ENCODE assay signal across 25 cellular contexts in the genomic region with DNA sequence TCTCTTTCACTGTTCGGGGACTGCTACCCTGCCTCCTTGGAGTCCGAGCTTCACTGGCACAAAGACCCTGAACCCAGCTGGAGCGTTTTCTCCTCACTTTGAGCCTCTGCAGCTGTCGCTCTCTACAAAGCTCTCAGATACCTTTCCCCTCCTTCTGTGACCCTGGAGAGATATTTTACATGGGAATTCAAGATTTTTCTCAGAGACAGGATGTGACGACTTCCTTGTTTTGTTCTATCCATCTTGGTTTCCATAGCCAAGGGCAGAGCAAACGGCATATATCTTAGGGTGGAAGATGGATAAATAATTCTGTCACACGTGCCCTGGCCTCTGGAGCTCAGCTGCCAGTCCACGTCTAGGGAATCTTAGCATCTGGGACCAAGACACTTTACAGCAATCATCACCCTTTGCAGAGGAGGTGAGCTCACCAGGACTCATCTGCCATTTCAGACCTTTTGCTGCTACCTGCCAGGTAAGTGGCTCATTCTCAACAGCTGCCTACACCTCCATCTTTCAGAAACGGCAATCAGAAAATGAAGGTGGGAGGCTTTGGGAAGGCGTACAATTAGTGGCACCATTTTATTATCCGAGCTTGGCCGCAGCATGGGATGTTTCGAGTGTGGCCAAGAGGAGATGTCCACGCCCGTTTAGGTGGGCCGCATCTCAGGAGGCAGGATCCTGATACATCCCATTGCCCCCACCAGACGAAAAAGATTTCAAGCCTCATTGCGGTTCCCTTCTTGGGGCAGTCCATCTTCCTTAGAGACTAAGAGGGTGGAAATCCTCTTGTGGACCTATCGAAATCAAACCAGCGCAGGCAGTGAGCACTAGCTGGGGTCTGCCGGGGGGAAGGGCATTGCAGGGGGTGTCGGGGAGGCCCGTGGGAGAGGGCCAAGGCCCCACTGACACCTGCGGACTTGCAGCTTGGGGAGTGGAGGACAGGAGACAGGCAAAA. TPM values are rescaled to one million over a fixed set of nuclear protein-coding genes. Genes with fewer than 3 reads are reported as not detected.
DNase-seq lines count a peak whose midpoint lies in the region; ATAC-seq, FAIRE-seq and TF ChIP-seq lines count a peak whose summit lies in the region.
"Had no signal": no experiment of that assay in that cellular context is flagged by ENCODE, and none has a peak within 500 bp of the region (broad histone marks: within the 10 kb centered on the region; RNA-seq: fewer than 3 reads in every experiment).

BTNL9 (plus strand) TSS at position 306 of the 955 bp plus-strand sequence. CDS start 5,224 bp downstream, outside the sequence.

- H3K27me3 Mint-ChIP-seq in MCF 10A (ENCODE audit: insufficient read depth, unreplicated experiment) (peaks cover 76% of the 10 kb centered on the region), GM23338 (ENCODE audit: insufficient read depth, low read depth, poor library complexity) (peaks cover 6% of the 10 kb centered on the region)

- H3K4me1 Mint-ChIP-seq in MCF 10A (ENCODE audit: insufficient read depth, unreplicated experiment), result no peaks in the 10 kb centered on the region
- peaks cover 16% of the 10 kb centered on the region for H3K4me1 Mint-ChIP-seq in GM23338
- H3K4me1 Mint-ChIP-seq: activated CD4-positive, alpha-beta T cell treated with anti-CD3 and anti-CD28 coated beads for 36 hours had no signal

- TF ChIP-seq POLR2A in breast epithelium (IDR thresholded peaks at IDR 0.05) (no peak), esophagus squamous epithelium (IDR thresholded peaks at IDR 0.05) (no peak)

- FAIRE-seq in kidney (lab: Jason Lieb, UNC), result no peak
- FAIRE-seq: colon, GM12892 had no signal

- H3K4me1 ChIP-seq in breast epithelium, result no peaks in the 10 kb centered on the region
- H3K4me1 ChIP-seq in kidney (ENCODE audit: control insufficient read depth in 1 of 2, insufficient read depth in 1 of 2, low read depth in 1 of 2, low read length in 2 of 2), result peaks cover 0 to 5% of the 10 kb centered on the region in 2 donors
- H3K4me1 ChIP-seq in MM.1S (ENCODE audit: low read length), result no peaks in the 10 kb centered on the region
- H3K4me1 ChIP-seq in GM23338 (ENCODE audit: insufficient read depth), result no peaks in the 10 kb centered on the region; the same call in 1 of the 2 replicates
- H3K4me1 ChIP-seq in esophagus squamous epithelium, result no peaks in the 10 kb centered on the region
- H3K4me1 ChIP-seq: stomach had no signal

- H3K27me3 ChIP-seq in breast epithelium (peaks cover 0 to 39% of the 10 kb centered on the region in 2 donors), MM.1S (replicated peaks; ENCODE audit: insufficient read depth, low read length) (peaks cover 63% of the 10 kb centered on the region), GM23338 (ENCODE audit: insufficient read depth) (peaks cover 8% of the 10 kb centered on the region; the same call in 1 of the 2 replicates), esophagus squamous epithelium (peaks cover 0 to 86% (median 0%) of the 10 kb centered on the region in 4 donors)
- H3K27me3 ChIP-seq: BLaER1 had no signal

- 60 to 74% methylated on average over 18 to 19 of the region's 24 CpGs for WGBS in esophagus squamous epithelium, 2 donors

- H3K79me2 ChIP-seq in MM.1S (ENCODE audit: low read length), result no peaks in the 10 kb centered on the region
- H3K79me2 ChIP-seq in GM23338 (replicated peaks; ENCODE audit: insufficient read depth), result no peaks in the 10 kb centered on the region; the same call in 1 of the 2 replicates
- H3K79me2 ChIP-seq: hepatocyte had no signal

- H3K4me3 Mint-ChIP-seq in MCF 10A (ENCODE audit: unreplicated experiment) (no peak within 1 kb of the TSS), GM23338 (no peak within 1 kb of the TSS)
- H3K4me3 Mint-ChIP-seq: activated CD4-positive, alpha-beta T cell treated with anti-CD3 and anti-CD28 coated beads for 36 hours; H9 had no signal

- intact Hi-C loops in breast epithelium (cut with DNase I; ENCODE audit: low total_unique reads) (no loop called here), MCF 10A (cut with micrococcal nuclease) (no loop called here), kidney (cut with DNase I) (no loop called here), esophagus squamous epithelium (cut with DNase I) (no loop called here)

- H3K27ac ChIP-seq in breast epithelium, result peak within 1 kb of the TSS in 1 of 2 donors; percentile 68
- H3K27ac ChIP-seq in kidney (ENCODE audit: low read depth in 2 of 2, low read length in 2 of 2), result peak within 1 kb of the TSS in 1 of 2 donors; percentile 39
- H3K27ac ChIP-seq in MM.1S (ENCODE audit: low read length), result no peak within 1 kb of the TSS
- no peak within 1 kb of the TSS for H3K27ac ChIP-seq in GM23338 (ENCODE audit: low read depth)
- H3K27ac ChIP-seq in esophagus squamous epithelium, result peak within 1 kb of the TSS in 1 of 4 donors; percentile 9
- H3K27ac ChIP-seq: 22Rv1, BLaER1, hepatocyte had no signal

- H3F3A ChIP-seq in MM.1S (ENCODE audit: insufficient read depth, low read length) (no peaks in the 10 kb centered on the region), GM23338 (replicated peaks; ENCODE audit: low read depth) (no peaks in the 10 kb centered on the region)

- H3K36me3 ChIP-seq in breast epithelium, result no peaks in the 10 kb centered on the region
- no peaks in the 10 kb centered on the region for H3K36me3 ChIP-seq in kidney (ENCODE audit: control insufficient read depth in 1 of 2, insufficient read depth in 2 of 2, low read length in 2 of 2)
- no peaks in the 10 kb centered on the region for H3K36me3 ChIP-seq in MM.1S (replicated peaks; ENCODE audit: insufficient read depth, low read length)
- no peaks in the 10 kb centered on the region for H3K36me3 ChIP-seq in GM23338 (ENCODE audit: insufficient read depth)
- no peaks in the 10 kb centered on the region for H3K36me3 ChIP-seq in esophagus squamous epithelium
- H3K36me3 ChIP-seq: BLaER1, stomach had no signal

- H3K9me2 ChIP-seq in MM.1S (replicated peaks; ENCODE audit: insufficient read depth, low read length) (no peaks in the 10 kb centered on the region), GM23338 (ENCODE audit: insufficient read depth) (0 out of 2 replicates have a peak, but pooled peaks cover 4% of the 10 kb centered on the region)
- H3K9me2 ChIP-seq: SK-N-SH had no signal

- H3K9me3 ChIP-seq in breast epithelium (no peaks in the 10 kb centered on the region), kidney (ENCODE audit: control insufficient read depth in 1 of 2, low read length in 2 of 2) (no peaks in the 10 kb centered on the region), MM.1S (replicated peaks; ENCODE audit: insufficient read depth, low read length) (no peaks in the 10 kb centered on the region), esophagus squamous epithelium (no peaks in the 10 kb centered on the region)
- H3K9me3 ChIP-seq: SK-N-SH, stomach had no signal

- H3K9ac ChIP-seq in kidney (ENCODE audit: low read length in 2 of 2), result no peak within 1 kb of the TSS
- H3K9ac ChIP-seq in MM.1S (ENCODE audit: low read length), result no peak within 1 kb of the TSS
- H3K9ac ChIP-seq: BLaER1, SK-N-SH had no signal

- ATAC-seq in GM23338, result no peak
- ATAC-seq: activated CD4-positive, alpha-beta T cell treated with anti-CD3 and anti-CD28 coated beads for 36 hours had no signal

- H4K20me1 ChIP-seq in MM.1S (ENCODE audit: insufficient read depth, low read length) (no peaks in the 10 kb centered on the region), GM23338 (replicated peaks; ENCODE audit: insufficient read depth) (no peaks in the 10 kb centered on the region)
- H4K20me1 ChIP-seq: BLaER1 had no signal

- H3K4me3 ChIP-seq in breast epithelium (peak within 1 kb of the TSS; percentile 30 to 57 (median 34)), kidney (ENCODE audit: low read length in 2 of 2) (peak within 1 kb of the TSS; percentile 52 to 54), MM.1S (ENCODE audit: low read length) (no peak within 1 kb of the TSS), GM23338 (no peak within 1 kb of the TSS), esophagus squamous epithelium (peak within 1 kb of the TSS in 2 of 4 donors; percentile 15 to 28)
- H3K4me3 ChIP-seq: BLaER1, hepatocyte had no signal

- no peak within 1 kb of the TSS for H3K4me2 ChIP-seq in MM.1S (ENCODE audit: low read depth, low read length)
- H3K4me2 ChIP-seq in GM23338, result no peak within 1 kb of the TSS
- H3K4me2 ChIP-seq: BLaER1, hepatocyte, SK-N-SH had no signal

- TF ChIP-seq CTCF in breast epithelium (IDR thresholded peaks at IDR 0.05), result no peak
- TF ChIP-seq CTCF in MCF 10A (IDR thresholded peaks at IDR 0.05; ENCODE audit: unreplicated experiment), result no peak
- no peak for TF ChIP-seq CTCF in kidney (IDR thresholded peaks at IDR 0.05; ENCODE audit: borderline replicate concordance, extremely low read depth, insufficient read depth)
- TF ChIP-seq CTCF in MM.1S (IDR thresholded peaks at IDR 0.05; ENCODE audit: low read length), result no peak
- TF ChIP-seq CTCF in GM23338 (conservative IDR thresholded peaks at IDR 0.05; ENCODE audit: low read depth in 2 of 2), result no peak
- no peak for TF ChIP-seq CTCF in esophagus squamous epithelium (IDR thresholded peaks at IDR 0.05)

- H3K27ac Mint-ChIP-seq in MCF 10A (ENCODE audit: low read depth, unreplicated experiment) (no peak within 1 kb of the TSS), GM23338 (no peak within 1 kb of the TSS)
- H3K27ac Mint-ChIP-seq: activated CD4-positive, alpha-beta T cell treated with anti-CD3 and anti-CD28 coated beads for 36 hours; H9; progenitor cell of endocrine pancreas had no signal

- no TSS peak for BruUV-seq in MCF 10A (replicated peaks; lab: Mats Ljungman, UMichigan)

- H3K9me3 Mint-ChIP-seq in MCF 10A (ENCODE audit: unreplicated experiment) (no peaks in the 10 kb centered on the region), GM23338 (peaks cover 3% of the 10 kb centered on the region; the same call in 1 of the 3 replicates)
- H3K9me3 Mint-ChIP-seq: H9 had no signal

- H2AFZ ChIP-seq in MM.1S (ENCODE audit: low read length) (no peak within 1 kb of the TSS), GM23338 (no peak within 1 kb of the TSS; the same call in 1 of the 2 replicates)
- H2AFZ ChIP-seq: hepatocyte had no signal

- no peak for DNase-seq in breast epithelium (ENCODE audit: low spot score in 2 of 2)
- DNase-seq in MCF 10A (ENCODE audit: unreplicated experiment), result no peak
- DNase-seq in kidney, result no peak
- peak; percentile 41 for DNase-seq in pulmonary artery endothelial cell (ENCODE audit: low read depth, low spot score)
- DNase-seq in epidermal melanocyte (ENCODE audit: insufficient read length, low spot score), result no peak
- no peak for DNase-seq in MM.1S
- DNase-seq in GM23338 (ENCODE audit: low spot score), result no peak
- DNase-seq in esophagus squamous epithelium (lab: John Stamatoyannopoulos, UW), result no peak
- DNase-seq: activated CD4-positive, alpha-beta T cell treated with anti-CD3 and anti-CD28 coated beads for 36 hours; activated gamma-delta T cell; GDM1; H9; IMR-90; NCI-H2081; NCI-H526 treated with DMSO at 0.1 percent for 48 hours; SK-N-SH; stomach; T1000 had no signal

- H3K36me3 Mint-ChIP-seq in MCF 10A (ENCODE audit: insufficient read depth, unreplicated experiment), result no peaks in the 10 kb centered on the region
- H3K36me3 Mint-ChIP-seq in GM23338 (ENCODE audit: low read depth), result no peaks in the 10 kb centered on the region; the same call in 2 of the 3 replicates

- CTCF ChIA-PET in MCF 10A (lab: Yijun Ruan, JAX), result interaction anchor here (0.5 kb wide), 1 partner anchor 322 kb away, joined by 3 read pairs; no protein-coding TSS in a partner anchor

- POLR2A ChIA-PET in MCF 10A (lab: Yijun Ruan, JAX), result interaction anchor here (0.7 kb wide), 1 partner anchor 29 kb away, joined by 3 read pairs; no protein-coding TSS in a partner anchor

RNA-seq across cellular contexts. Expression of gene BTNL9, which starts in this region (rescaled TPM):
- total RNA-seq in breast epithelium (100 to 1,000 TPM in 1 of 3 donors, 10 to 100 TPM in 2; 27.2 to 169 (median 94.6) TPM), MCF 10A (2022) (not detected in 2 replicates), kidney (11.9 TPM), pulmonary artery endothelial cell (0.04 and 0.07 TPM in 2 replicates), esophagus squamous epithelium (10 to 100 TPM in 1 of 4 donors, 1 to 10 TPM in 2, under 1 TPM in 1; 0.75 to 27.7 (median 4.1) TPM)
- polyA plus RNA-seq in kidney (ENCODE audit: insufficient read depth, low read depth, low replicate concordance) (8.6 TPM), GM23338 (2016; fragmentation: Nextera tagmentation; extraction: Ambion mirVana) (0.21 and 0.37 TPM in 2 replicates)
- 2.8 and 3.4 TPM in 2 replicates for total RNA-seq in GM23338 (2014; rRNA removed; shearing (Covaris generic))
- total RNA-seq: IMR-90, kidney epithelial cell, progenitor cell of endocrine pancreas had no signal
- polyA plus RNA-seq: IMR-90, SK-N-SH had no signal

Comparison
In these comparisons a context has a peak if more than half of its experiments do, and no peak if none do; other contexts are left out.
1. Peak in DNase-seq in pulmonary artery endothelial cell; RNA of the gene not detected or under 1 TPM.
2. H3K4me3 ChIP-seq: peak in breast epithelium (3 of 3) and kidney (2 of 2); none in MM.1S (single experiment) and GM23338 (single experiment).